In genomic region chr14:92026548-92027190, GRCh38 we compare ENCODE assay signal across 20 cellular contexts. TPM values are rescaled to one million over a fixed set of nuclear protein-coding genes. Genes with fewer than 3 reads are reported as not detected.
DNase-seq lines count a peak whose midpoint lies in the region; ATAC-seq and TF ChIP-seq lines count a peak whose summit lies in the region.
"Had no signal": no experiment of that assay in that cellular context is flagged by ENCODE, and none has a peak within 500 bp of the region (broad histone marks: within the 10 kb centered on the region; RNA-seq: fewer than 3 reads in every experiment).

No MANE protein-coding gene starts in this region.

- no peak overlapping the region for H3K27ac Mint-ChIP-seq in activated naive CD4-positive, alpha-beta T cell treated with anti-CD3 and anti-CD28 coated beads for 36 hours
- H3K27ac Mint-ChIP-seq in dendritic cell treated with granulocyte-macrophage colony-stimulating factor and Interleukin-4, amounts not matched to agents 40 ng/mL and 50 ng/mL, for 4 days, result peak overlapping the region; percentile 1
- H3K27ac Mint-ChIP-seq in stimulated activated naive B cell treated with anti-CD40 and anti-IgM and Interleukin-4, amounts not matched to agents 10 μg/mL and 1 μg/mL and 100 μg/mL, for 72 hours, result peak overlapping the region; percentile 78
- H3K27ac Mint-ChIP-seq: activated naive CD8-positive, alpha-beta T cell had no signal

- no peaks in the 10 kb centered on the region for H3K27me3 Mint-ChIP-seq in activated naive CD4-positive, alpha-beta T cell treated with anti-CD3 and anti-CD28 coated beads for 36 hours (ENCODE audit: low read depth)
- no peaks in the 10 kb centered on the region for H3K27me3 Mint-ChIP-seq in dendritic cell treated with granulocyte-macrophage colony-stimulating factor and Interleukin-4, amounts not matched to agents 40 ng/mL and 50 ng/mL, for 4 days
- H3K27me3 Mint-ChIP-seq in stimulated activated naive B cell treated with anti-CD40 and anti-IgM and Interleukin-4, amounts not matched to agents 10 μg/mL and 1 μg/mL and 100 μg/mL, for 72 hours, result no peaks in the 10 kb centered on the region
- H3K27me3 Mint-ChIP-seq: activated naive CD8-positive, alpha-beta T cell; CD8-positive, alpha-beta memory T cell; naive thymus-derived CD8-positive, alpha-beta T cell had no signal

- peaks cover 18% of the 10 kb centered on the region for H3K4me1 Mint-ChIP-seq in activated naive CD4-positive, alpha-beta T cell treated with anti-CD3 and anti-CD28 coated beads for 36 hours (ENCODE audit: low read depth)
- H3K4me1 Mint-ChIP-seq in dendritic cell treated with granulocyte-macrophage colony-stimulating factor and Interleukin-4, amounts not matched to agents 40 ng/mL and 50 ng/mL, for 4 days (ENCODE audit: low read depth), result peaks cover 13% of the 10 kb centered on the region
- H3K4me1 Mint-ChIP-seq in stimulated activated naive B cell treated with anti-CD40 and anti-IgM and Interleukin-4, amounts not matched to agents 10 μg/mL and 1 μg/mL and 100 μg/mL, for 72 hours, result peaks cover 8 to 20% of the 10 kb centered on the region in 2 donors

- H3K4me3 ChIP-seq in upper lobe of right lung, result no peak overlapping the region
- H3K4me3 ChIP-seq: PC-9, SJCRH30, skin epidermis had no signal

- peak; percentile 16 for DNase-seq in activated naive CD4-positive, alpha-beta T cell treated with Interleukin-2 at 50 U/mL for 16 hours
- DNase-seq in activated naive CD4-positive, alpha-beta T cell treated with anti-CD3 and anti-CD28 coated beads for 36 hours, result no peak
- DNase-seq in MV-4-11 (lab: John Stamatoyannopoulos, UW) (peak; percentile 64), upper lobe of right lung (no peak)
- DNase-seq in stimulated activated naive B cell treated with anti-CD40 and anti-IgM and Interleukin-4, amounts not matched to agents 10 μg/mL and 1 μg/mL and 100 μg/mL, for 72 hours, result peak; percentile 10
- DNase-seq in activated CD8-positive, alpha-beta memory T cell treated with anti-CD3 and anti-CD28 coated beads, Interleukin-2, amount 50 U/mL, for 48 hours, result no peak
- DNase-seq: CD8-positive, alpha-beta memory T cell; dermis blood vessel endothelial cell; DMS79; foreskin keratinocyte; kidney; naive thymus-derived CD8-positive, alpha-beta T cell; NCI-H146; NCI-H82; PC-9; SJCRH30; WERI-Rb-1 had no signal

- no peaks in the 10 kb centered on the region for H3K4me1 ChIP-seq in upper lobe of right lung
- H3K4me1 ChIP-seq: foreskin keratinocyte, SJCRH30 had no signal

- CTCF ChIA-PET in activated naive CD4-positive, alpha-beta T cell treated with anti-CD3 and anti-CD28 coated beads for 36 hours (lab: Charles Lee), result no interaction called here

- H3K9me3 ChIP-seq in upper lobe of right lung, result no peaks in the 10 kb centered on the region
- H3K9me3 ChIP-seq: SJCRH30 had no signal

- H3K36me3 Mint-ChIP-seq in activated naive CD4-positive, alpha-beta T cell treated with anti-CD3 and anti-CD28 coated beads for 36 hours (ENCODE audit: low read depth), result peaks cover 16% of the 10 kb centered on the region
- peaks cover 69% of the 10 kb centered on the region for H3K36me3 Mint-ChIP-seq in dendritic cell treated with granulocyte-macrophage colony-stimulating factor and Interleukin-4, amounts not matched to agents 40 ng/mL and 50 ng/mL, for 4 days (ENCODE audit: low read depth)
- peaks cover 24 to 28% of the 10 kb centered on the region in 2 donors for H3K36me3 Mint-ChIP-seq in stimulated activated naive B cell treated with anti-CD40 and anti-IgM and Interleukin-4, amounts not matched to agents 10 μg/mL and 1 μg/mL and 100 μg/mL, for 72 hours

- no peak overlapping the region for H3K27ac ChIP-seq in upper lobe of right lung
- H3K27ac ChIP-seq: foreskin keratinocyte, PC-9, SJCRH30, skin epidermis, WERI-Rb-1 had no signal

- no peaks in the 10 kb centered on the region for H3K27me3 ChIP-seq in upper lobe of right lung
- H3K27me3 ChIP-seq: foreskin keratinocyte, SJCRH30 had no signal

- no peak for ATAC-seq in stimulated activated naive B cell treated with anti-CD40 and anti-IgM and Interleukin-4, amounts not matched to agents 10 μg/mL and 1 μg/mL and 100 μg/mL, for 72 hours (replicated peaks)
- no peak for ATAC-seq in upper lobe of right lung
- ATAC-seq: foreskin keratinocyte; naive thymus-derived CD8-positive, alpha-beta T cell had no signal

- no peaks in the 10 kb centered on the region for H3K9me3 Mint-ChIP-seq in activated naive CD4-positive, alpha-beta T cell treated with anti-CD3 and anti-CD28 coated beads for 36 hours
- H3K9me3 Mint-ChIP-seq in dendritic cell treated with granulocyte-macrophage colony-stimulating factor and Interleukin-4, amounts not matched to agents 40 ng/mL and 50 ng/mL, for 4 days, result no peaks in the 10 kb centered on the region
- peaks cover 0 to 4% of the 10 kb centered on the region in 2 donors for H3K9me3 Mint-ChIP-seq in stimulated activated naive B cell treated with anti-CD40 and anti-IgM and Interleukin-4, amounts not matched to agents 10 μg/mL and 1 μg/mL and 100 μg/mL, for 72 hours
- H3K9me3 Mint-ChIP-seq: CD8-positive, alpha-beta memory T cell; naive thymus-derived CD8-positive, alpha-beta T cell had no signal

- H3K36me3 ChIP-seq in upper lobe of right lung, result peaks cover 65% of the 10 kb centered on the region

- H3K4me3 Mint-ChIP-seq in activated naive CD4-positive, alpha-beta T cell treated with anti-CD3 and anti-CD28 coated beads for 36 hours, result no peak overlapping the region
- H3K4me3 Mint-ChIP-seq in dendritic cell treated with granulocyte-macrophage colony-stimulating factor and Interleukin-4, amounts not matched to agents 40 ng/mL and 50 ng/mL, for 4 days, result no peak overlapping the region
- peak overlapping the region; percentile 9 to 11 for H3K4me3 Mint-ChIP-seq in stimulated activated naive B cell treated with anti-CD40 and anti-IgM and Interleukin-4, amounts not matched to agents 10 μg/mL and 1 μg/mL and 100 μg/mL, for 72 hours
- H3K4me3 Mint-ChIP-seq: activated naive CD8-positive, alpha-beta T cell; CD8-positive, alpha-beta memory T cell had no signal

- intact Hi-C loops in activated naive CD4-positive, alpha-beta T cell treated with anti-CD3 and anti-CD28 coated beads for 36 hours (cut with micrococcal nuclease), result no loop called here
- intact Hi-C loops in dendritic cell treated with granulocyte-macrophage colony-stimulating factor and Interleukin-4, amounts not matched to agents 40 ng/mL and 50 ng/mL, for 4 days (cut with micrococcal nuclease), result no loop called here
- intact Hi-C loops in upper lobe of right lung (cut with DNase I), result no loop called here

- no peak for TF ChIP-seq CTCF in upper lobe of right lung (IDR thresholded peaks at IDR 0.05)

RNA-seq across cellular contexts. Expression of gene TRIP11, which starts 13.2 kb away (rescaled TPM):
- total RNA-seq in activated naive CD4-positive, alpha-beta T cell treated with anti-CD3 and anti-CD28 coated beads for 36 hours, result 10 to 100 TPM; 22.7 to 26.1 TPM
- total RNA-seq in upper lobe of right lung, result 68.9 TPM

Comparison
In these comparisons a context has a peak if more than half of its experiments do, and no peak if none do; other contexts are left out.
1. DNase-seq: peak in activated naive CD4-positive, alpha-beta T cell treated with Interleukin-2 at 50 U/mL for 16 hours (single experiment), MV-4-11 (single experiment) and stimulated activated naive B cell treated with anti-CD40 and anti-IgM and Interleukin-4, amounts not matched to agents 10 μg/mL and 1 μg/mL and 100 μg/mL, for 72 hours (single experiment); none in activated naive CD4-positive, alpha-beta T cell treated with anti-CD3 and anti-CD28 coated beads for 36 hours (single experiment), activated CD8-positive, alpha-beta memory T cell treated with anti-CD3 and anti-CD28 coated beads, Interleukin-2, amount 50 U/mL, for 48 hours (single experiment) and upper lobe of right lung (single experiment).
2. H3K4me3 Mint-ChIP-seq: peak in stimulated activated naive B cell treated with anti-CD40 and anti-IgM and Interleukin-4, amounts not matched to agents 10 μg/mL and 1 μg/mL and 100 μg/mL, for 72 hours (2 of 2); none in activated naive CD4-positive, alpha-beta T cell treated with anti-CD3 and anti-CD28 coated beads for 36 hours (single experiment) and dendritic cell treated with granulocyte-macrophage colony-stimulating factor and Interleukin-4, amounts not matched to agents 40 ng/mL and 50 ng/mL, for 4 days (single experiment).